In genomic region chr7:200290-200689, GRCh38 we compare ENCODE assay signal across 20 cellular contexts. TPM values are rescaled to one million over a fixed set of nuclear protein-coding genes. Genes with fewer than 3 reads are reported as not detected.
DNase-seq lines count a peak whose midpoint lies in the region; ATAC-seq and TF ChIP-seq lines count a peak whose summit lies in the region.
"Had no signal": no experiment of that assay in that cellular context is flagged by ENCODE, and none has a peak within 500 bp of the region (broad histone marks: within the 10 kb centered on the region; RNA-seq: fewer than 3 reads in every experiment).

No MANE protein-coding gene starts in this region.

- DNase-seq in H7 (peak; percentile 79), WERI-Rb-1 (no peak), dermis blood vessel endothelial cell (peak; percentile 18), neuronal stem cell (ENCODE audit: low spot score) (no peak)
- DNase-seq in effector memory CD8-positive, alpha-beta T cell: no peak
- DNase-seq: DMS79, MM.1S, NCI-H1048, NCI-H1417 treated with DMSO at 0.1 percent for 48 hours, NCI-H187, NCI-H2107, NCI-H446 treated with DMSO at 0.1 percent for 48 hours, NCI-H526 treated with DMSO at 0.1 percent for 48 hours, OCI-M1, SHP77 had no signal

- WGBS in neuronal stem cell (ENCODE audit: extremely low coverage in 2 of 2, insufficient read length in 2 of 2, insufficient replicate concordance in 1 of 2), 2 donors: no CpG with 5 or more reads among the region's 11 CpGs

- H3K23ac ChIP-seq in neuronal stem cell (ENCODE audit: low read depth, low read length, poor library complexity): peak overlapping the region; percentile 52

- peak overlapping the region; percentile 55 for H2BK120ac ChIP-seq in neuronal stem cell (ENCODE audit: low read depth, low read length)

- H3K14ac ChIP-seq in neuronal stem cell (ENCODE audit: low read length): no peak overlapping the region

- H3K36me3 ChIP-seq in H7 (replicated peaks; ENCODE audit: control insufficient read depth, insufficient read depth, low read length) (peaks cover 30% of the 10 kb centered on the region), WERI-Rb-1 (peaks cover 33% of the 10 kb centered on the region), neuronal stem cell (replicated peaks in 1 of 2; ENCODE audit: control insufficient read depth in 2 of 2, insufficient read depth in 2 of 2, low read length in 2 of 2) (peaks cover 9 to 27% of the 10 kb centered on the region in 2 donors)

- H2BK5ac ChIP-seq in neuronal stem cell (ENCODE audit: low read length): no peak overlapping the region

- no peak overlapping the region for H2AFZ ChIP-seq in neuronal stem cell (ENCODE audit: low read length)

- H3K9ac ChIP-seq in neuronal stem cell (ENCODE audit: low read depth, low read length, poor library complexity): no peak overlapping the region

- H3K27ac Mint-ChIP-seq in effector memory CD8-positive, alpha-beta T cell: no peak overlapping the region
- H3K27ac Mint-ChIP-seq: B cell had no signal

- H3K4me1 Mint-ChIP-seq in effector memory CD8-positive, alpha-beta T cell (ENCODE audit: low read depth in 2 of 2): peaks cover 0 to 6% of the 10 kb centered on the region in 2 donors
- H3K4me1 Mint-ChIP-seq: B cell had no signal

- no peak for ATAC-seq in HG03139 (IDR thresholded peaks at IDR 0.05; ENCODE audit: unreplicated experiment)
- ATAC-seq in effector memory CD8-positive, alpha-beta T cell (replicated peaks): no peak
- ATAC-seq in HG02588 (IDR thresholded peaks at IDR 0.05; ENCODE audit: unreplicated experiment): no peak

- peak overlapping the region; percentile 47 for H2AK5ac ChIP-seq in neuronal stem cell (ENCODE audit: low read depth, low read length)

- H3K4me3 Mint-ChIP-seq in effector memory CD8-positive, alpha-beta T cell: no peak overlapping the region
- H3K4me3 Mint-ChIP-seq: B cell, CD14-positive monocyte had no signal

- peaks cover 22 to 47% of the 10 kb centered on the region in 2 donors for H3K27me3 Mint-ChIP-seq in effector memory CD8-positive, alpha-beta T cell

- 0 out of 2 replicates have a peak, but pooled peaks have one; percentile 7 for TF ChIP-seq CTCF in WERI-Rb-1 (IDR thresholded peaks at IDR 0.05; ENCODE audit: low read depth, low read length)

- no peaks in the 10 kb centered on the region for H3K9me3 Mint-ChIP-seq in effector memory CD8-positive, alpha-beta T cell

- no peak overlapping the region for H3K4me2 ChIP-seq in neuronal stem cell (ENCODE audit: insufficient read depth, low read length, poor library complexity, severe bottlenecking)

- H3K4me3 ChIP-seq in H7 (ENCODE audit: insufficient read depth, low read depth, low read length): no peak overlapping the region
- no peak overlapping the region for H3K4me3 ChIP-seq in WERI-Rb-1 (ENCODE audit: low read depth, low read length)
- no peak overlapping the region for H3K4me3 ChIP-seq in neuronal stem cell (ENCODE audit: low read length in 2 of 2)
- H3K4me3 ChIP-seq: HAP-1 had no signal

- no peak overlapping the region for H4K91ac ChIP-seq in neuronal stem cell (ENCODE audit: low read depth, low read length, poor library complexity)

- H3K4ac ChIP-seq in neuronal stem cell (ENCODE audit: low read length): no peak overlapping the region

- H3K79me1 ChIP-seq in neuronal stem cell (ENCODE audit: low read depth, low read length): no peaks in the 10 kb centered on the region

- H2BK15ac ChIP-seq in neuronal stem cell (ENCODE audit: low read length): no peak overlapping the region

- H3K9me3 ChIP-seq in WERI-Rb-1 (ENCODE audit: severe bottlenecking) (no peaks in the 10 kb centered on the region), neuronal stem cell (replicated peaks in 1 of 2; ENCODE audit: control insufficient read depth in 2 of 2, insufficient read depth in 1 of 2, low read depth in 1 of 2, low read length in 2 of 2) (peaks cover 3% of the 10 kb centered on the region in 2 donors)
- H3K9me3 ChIP-seq: HAP-1 had no signal

- H3K18ac ChIP-seq in neuronal stem cell (ENCODE audit: low read length): peak overlapping the region; percentile 72

- H4K8ac ChIP-seq in neuronal stem cell (ENCODE audit: low read depth, low read length): no peak overlapping the region

- no peaks in the 10 kb centered on the region for H3K27me3 ChIP-seq in H7 (ENCODE audit: control insufficient read depth, insufficient read depth, low read length)
- H3K27me3 ChIP-seq in WERI-Rb-1 (ENCODE audit: insufficient read depth, low read depth, severe bottlenecking): no peaks in the 10 kb centered on the region
- peaks cover 0 to 7% (median 0%) of the 10 kb centered on the region in 3 experiments for H3K27me3 ChIP-seq in neuronal stem cell (ENCODE audit: control insufficient read depth in 3 of 3, insufficient read depth in 3 of 3, low read depth in 1 of 3, low read length in 3 of 3)

- H3K4me1 ChIP-seq in neuronal stem cell (ENCODE audit: control insufficient read depth in 2 of 2, insufficient read depth in 1 of 2, low read depth in 1 of 2, low read length in 2 of 2): peaks cover 0 to 6% of the 10 kb centered on the region in 2 donors
- H3K4me1 ChIP-seq: HAP-1 had no signal

- H3K27ac ChIP-seq in WERI-Rb-1: no peak overlapping the region
- no peak overlapping the region for H3K27ac ChIP-seq in neuronal stem cell (replicated peaks; ENCODE audit: low read length)

- H2BK12ac ChIP-seq in neuronal stem cell (ENCODE audit: low read length): no peak overlapping the region

- H3K36me3 Mint-ChIP-seq in effector memory CD8-positive, alpha-beta T cell (ENCODE audit: insufficient read depth): no peaks in the 10 kb centered on the region

RNA-seq across cellular contexts. Expression of gene FAM20C, which starts 7.9 kb away (rescaled TPM):
- total RNA-seq in H7 (2014; rRNA removed; shearing (Covaris generic)): 63.2 and 71.5 TPM in 2 replicates
- 2.7 and 4.6 TPM in 2 replicates for total RNA-seq in dermis blood vessel endothelial cell
- polyA plus RNA-seq in neuronal stem cell (2013, experiment 1 of 2): 7.3 TPM
- polyA plus RNA-seq in neuronal stem cell (2013, experiment 2 of 2): 7.3 TPM

Comparison
In these comparisons a context has a peak if more than half of its experiments do, and no peak if none do; other contexts are left out.
1. DNase-seq: peak in H7 (single experiment) and dermis blood vessel endothelial cell (single experiment); none in WERI-Rb-1 (single experiment), neuronal stem cell (single experiment) and effector memory CD8-positive, alpha-beta T cell (0 of 3).
2. RNA of gene FAM20C, which starts 7.9 kb away (total RNA-seq): 63.2 to 71.5 TPM in H7; 2.7 to 4.6 TPM in dermis blood vessel endothelial cell; every median in the first group is over 10 times any median in the second.